In the genomic region with DNA sequence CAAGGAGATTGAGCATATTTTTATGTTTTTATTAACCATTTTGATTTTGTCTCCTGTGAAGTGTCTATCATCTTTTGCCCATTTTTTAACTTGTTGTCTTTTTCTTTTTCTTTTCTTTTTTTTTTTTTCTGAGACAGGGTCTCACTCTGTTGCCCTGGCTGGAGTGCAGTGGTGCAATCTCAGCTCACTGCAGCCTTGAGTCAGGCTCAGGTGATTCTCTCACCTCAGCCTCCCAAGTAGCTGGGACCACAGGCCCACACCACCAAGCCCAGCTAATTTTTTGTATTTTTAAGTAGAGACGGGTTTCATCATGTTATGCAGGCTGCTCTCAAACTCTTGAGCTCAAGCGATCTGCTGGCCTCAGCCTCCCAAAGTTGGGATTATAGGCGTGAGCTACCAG, we compare ENCODE assay signal across 17 cellular contexts. TPM values are rescaled to one million over a fixed set of nuclear protein-coding genes. Genes with fewer than 3 reads are reported as not detected.
DNase-seq lines count a peak whose midpoint lies in the region; ATAC-seq and TF ChIP-seq lines count a peak whose summit lies in the region.
"Had no signal": no experiment of that assay in that cellular context is flagged by ENCODE, and none has a peak within 500 bp of the region (broad histone marks: within the 10 kb centered on the region; RNA-seq: fewer than 3 reads in every experiment).

No MANE protein-coding gene starts in this region.

- H3K27me3 ChIP-seq in OCI-LY1 (ENCODE audit: insufficient read depth, low read length): no peaks in the 10 kb centered on the region
- H3K27me3 ChIP-seq in spleen (replicated peaks in 1 of 7): no peaks in the 10 kb centered on the region
- H3K27me3 ChIP-seq: hepatocyte had no signal

- WGBS in spleen, 5 donors: 91 to 98% (median 97%) methylated on average over 3 of the region's 3 CpGs

- no peak overlapping the region for H3K9ac ChIP-seq in OCI-LY1 (ENCODE audit: low read length)

- H3K4me3 ChIP-seq in OCI-LY1 (ENCODE audit: low read depth, low read length, poor library complexity, severe bottlenecking): no peak overlapping the region
- no peak overlapping the region for H3K4me3 ChIP-seq in spleen
- H3K4me3 ChIP-seq: hepatocyte had no signal

- H3K4me2 ChIP-seq in OCI-LY1 (ENCODE audit: low read length): peak overlapping the region; percentile 57; the same call in 1 of the 2 replicates
- H3K4me2 ChIP-seq: hepatocyte had no signal

- no peak for TF ChIP-seq POLR2A in spleen (IDR thresholded peaks at IDR 0.05)

- no peak overlapping the region for H2AFZ ChIP-seq in OCI-LY1 (ENCODE audit: low read length)
- H2AFZ ChIP-seq: hepatocyte had no signal

- intact Hi-C loops in activated CD4-positive, alpha-beta T cell treated with anti-CD3 and anti-CD28 coated beads, Interleukin-2, amount 10 ng/mL, durations not matched to agents 24 days and 14 days (cut with micrococcal nuclease): no loop called here
- intact Hi-C loops in spleen (cut with DNase I; ENCODE audit: low total_unique reads): no loop called here

- H3K4me1 ChIP-seq in OCI-LY1 (ENCODE audit: insufficient read depth, low read length, severe bottlenecking) (peaks cover 22% of the 10 kb centered on the region), spleen (peaks cover 54 to 89% (median 67%) of the 10 kb centered on the region in 6 donors)

- H3K27me3 Mint-ChIP-seq in activated CD4-positive, alpha-beta T cell treated with anti-CD3 and anti-CD28 coated beads, Interleukin-2, amount 10 ng/mL, durations not matched to agents 24 days and 14 days: no peaks in the 10 kb centered on the region
- no peaks in the 10 kb centered on the region for H3K27me3 Mint-ChIP-seq in activated naive CD8-positive, alpha-beta T cell

- no peak overlapping the region for H3K27ac ChIP-seq in OCI-LY1 (ENCODE audit: low read depth, low read length, poor library complexity, severe bottlenecking)
- peak overlapping the region; percentile 67 to 93 (median 84) for H3K27ac ChIP-seq in spleen
- H3K27ac ChIP-seq: hepatocyte had no signal

- peaks cover 4% of the 10 kb centered on the region for H3K9me3 Mint-ChIP-seq in activated CD4-positive, alpha-beta T cell treated with anti-CD3 and anti-CD28 coated beads, Interleukin-2, amount 10 ng/mL, durations not matched to agents 24 days and 14 days
- H3K9me3 Mint-ChIP-seq in activated naive CD8-positive, alpha-beta T cell (ENCODE audit: low read depth): no peaks in the 10 kb centered on the region

- H3K4me1 Mint-ChIP-seq in activated CD4-positive, alpha-beta T cell treated with anti-CD3 and anti-CD28 coated beads, Interleukin-2, amount 10 ng/mL, durations not matched to agents 24 days and 14 days: peaks cover 50% of the 10 kb centered on the region
- H3K4me1 Mint-ChIP-seq in activated naive CD8-positive, alpha-beta T cell (ENCODE audit: low read depth): peaks cover 64% of the 10 kb centered on the region

- H3K9me3 ChIP-seq in OCI-LY1 (ENCODE audit: low read length) (no peaks in the 10 kb centered on the region; the same call in 1 of the 2 replicates), spleen (no peaks in the 10 kb centered on the region)

- H3K79me2 ChIP-seq in OCI-LY1 (ENCODE audit: insufficient read depth, low read length): no peaks in the 10 kb centered on the region

- ATAC-seq in HG03460 (IDR thresholded peaks at IDR 0.05; ENCODE audit: unreplicated experiment): no peak

- no peaks in the 10 kb centered on the region for H3K9me2 ChIP-seq in OCI-LY1 (ENCODE audit: low read depth, low read length)

- no peak for DNase-seq in activated CD4-positive, alpha-beta T cell treated with anti-CD3 and anti-CD28 coated beads, Interleukin-2, amount 10 ng/mL, durations not matched to agents 24 days and 14 days
- no peak for DNase-seq in activated CD4-positive, alpha-beta T cell treated with anti-CD3 and anti-CD28 coated beads, Interleukin-2, amount 50 U/mL, for 4 hours
- DNase-seq in spleen (no peak), NCI-H1930 (lab: John Stamatoyannopoulos, UW) (no peak), midbrain (lab: John Stamatoyannopoulos, UW) (no peak)
- DNase-seq: C1 segment of cervical spinal cord; DMS79; H9; NCI-H146; NCI-H226; Right ventricle myocardium superior; stimulated activated CD4-positive, alpha-beta T cell treated with anti-CD3 and anti-CD28 coated beads, Interleukin-12 subunit alpha, Interleukin-12 subunit beta, amount 100 ng/mL, for 4 hours; stimulated activated naive CD4-positive, alpha-beta T cell had no signal

- H3K4me3 Mint-ChIP-seq in activated CD4-positive, alpha-beta T cell treated with anti-CD3 and anti-CD28 coated beads, Interleukin-2, amount 10 ng/mL, durations not matched to agents 24 days and 14 days: peak overlapping the region; percentile 70
- H3K4me3 Mint-ChIP-seq in activated naive CD8-positive, alpha-beta T cell: peak overlapping the region; percentile 90
- H3K4me3 Mint-ChIP-seq: H9 had no signal

- H3K36me3 Mint-ChIP-seq in activated CD4-positive, alpha-beta T cell treated with anti-CD3 and anti-CD28 coated beads, Interleukin-2, amount 10 ng/mL, durations not matched to agents 24 days and 14 days (ENCODE audit: low read depth): peaks cover 22% of the 10 kb centered on the region
- no peaks in the 10 kb centered on the region for H3K36me3 Mint-ChIP-seq in activated naive CD8-positive, alpha-beta T cell

- no peaks in the 10 kb centered on the region for H3K36me3 ChIP-seq in OCI-LY1 (ENCODE audit: insufficient read depth, low read length)
- peaks cover 0 to 31% (median 20%) of the 10 kb centered on the region in 6 donors for H3K36me3 ChIP-seq in spleen

- H3K27ac Mint-ChIP-seq in activated CD4-positive, alpha-beta T cell treated with anti-CD3 and anti-CD28 coated beads, Interleukin-2, amount 10 ng/mL, durations not matched to agents 24 days and 14 days: peak overlapping the region; percentile 82
- peak overlapping the region; percentile 96 for H3K27ac Mint-ChIP-seq in activated naive CD8-positive, alpha-beta T cell

- TF ChIP-seq CTCF in OCI-LY1 (IDR thresholded peaks at IDR 0.05; ENCODE audit: low read length): no peak
- no peak for TF ChIP-seq CTCF in spleen (IDR thresholded peaks at IDR 0.05 in 8 of 11, conservative IDR thresholded peaks at IDR 0.05 in 3 of 11)

- H3F3A ChIP-seq in OCI-LY1 (ENCODE audit: insufficient read depth, low read length): no peaks in the 10 kb centered on the region

- no peaks in the 10 kb centered on the region for H4K20me1 ChIP-seq in OCI-LY1 (ENCODE audit: insufficient read depth, low read length)

RNA-seq across cellular contexts. Expression of gene ADD1, which starts 4.6 kb away (rescaled TPM):
- total RNA-seq in activated CD4-positive, alpha-beta T cell treated with anti-CD3 and anti-CD28 coated beads, Interleukin-2, amount 10 ng/mL, durations not matched to agents 24 days and 14 days: 187 and 198 TPM in 2 replicates
- total RNA-seq in spleen: 100 to 1,000 TPM; 260 to 348 (median 295) TPM
- polyA plus RNA-seq in spleen: 100 to 1,000 TPM; 175 to 224 (median 194) TPM

RNA-seq across cellular contexts. Expression of gene SH3BP2, which starts 46.2 kb away (rescaled TPM):
- total RNA-seq in activated CD4-positive, alpha-beta T cell treated with anti-CD3 and anti-CD28 coated beads, Interleukin-2, amount 10 ng/mL, durations not matched to agents 24 days and 14 days: 83.9 and 88.5 TPM in 2 replicates
- 100 to 1,000 TPM; 150 to 295 (median 265) TPM for total RNA-seq in spleen
- polyA plus RNA-seq in spleen: 100 to 1,000 TPM in 1 of 3 donors, 10 to 100 TPM in 2; 42.0 to 138 (median 43.5) TPM
